8 cellular contexts compared by ENCODE assay signal in genomic region chrX:136104936-136105335, GRCh38. TPM values are rescaled to one million over a fixed set of nuclear protein-coding genes. Genes with fewer than 3 reads are reported as not detected.
"Had no signal": no experiment of that assay in that cellular context is flagged by ENCODE, and none has a peak within 500 bp of the region (broad histone marks: within the 10 kb centered on the region; RNA-seq: fewer than 3 reads in every experiment).

No MANE protein-coding gene starts in this region.

- H3K27ac Mint-ChIP-seq: IgD-negative memory B cell had no signal

- H3K4me1 Mint-ChIP-seq: IgD-negative memory B cell had no signal

- DNase-seq: IMR-90, KBM-7, KG1 had no signal

- H3K27ac ChIP-seq: HL-60 had no signal

- FAIRE-seq: HepG2, HTR-8/SVneo had no signal

- H3K36me3 Mint-ChIP-seq: IgD-negative memory B cell had no signal

- H3K27me3 Mint-ChIP-seq: IgD-negative memory B cell had no signal

- H3K4me3 Mint-ChIP-seq: IgD-negative memory B cell had no signal

- ATAC-seq: HepG2 had no signal

RNA-seq across cellular contexts. Expression of gene FHL1, which starts 42.4 kb away (rescaled TPM):
- total RNA-seq: HepG2, HT-29 had no signal
